37 cellular contexts compared by ENCODE assay signal in genomic region chr2:76633522-76633921, GRCh38.
"Had no signal": no experiment of that assay in that cellular context is flagged by ENCODE, and none has a peak within 500 bp of the region (broad histone marks: within the 10 kb centered on the region; RNA-seq: fewer than 3 reads in every experiment).

No MANE protein-coding gene starts in this region.

- ATAC-seq: activated naive CD4-positive, alpha-beta T cell treated with anti-CD3 and anti-CD28 coated beads, Interleukin-2, amount 50 U/mL, for 72 hours; activated naive CD8-positive, alpha-beta T cell treated with anti-CD3 and anti-CD28 coated beads, Interleukin-2, amount 50 U/mL, for 24 hours; activated T-cell treated with anti-CD3 and anti-CD28 coated beads, Interleukin-2, amount 50 U/mL, for 4 hours; activated T-cell treated with anti-CD3 and anti-CD28 coated beads, Interleukin-2, amount 50 U/mL, for 72 hours; activated T-helper 17 cell treated with anti-CD3 and anti-CD28 coated beads, Interleukin-2, amount 50 U/mL, for 72 hours; body of pancreas had no signal

- DNase-seq: activated effector memory CD4-positive, alpha-beta T cell treated with anti-CD3 and anti-CD28 coated beads, Interleukin-2, amount 50 U/mL, for 16 hours; activated effector memory CD4-positive, alpha-beta T cell treated with Interleukin-2 at 50 U/mL for 16 hours; activated gamma-delta T cell; activated gamma-delta T cell treated with Interleukin-2 at 50 U/mL for 16 hours; activated naive CD4-positive, alpha-beta T cell; activated naive CD4-positive, alpha-beta T cell treated with anti-CD3 and anti-CD28 coated beads for 36 hours; activated naive CD4-positive, alpha-beta T cell treated with anti-CD3 and anti-CD28 coated beads, Interleukin-2, amount 10 ng/mL, durations not matched to agents 7 days and 5 days; activated naive CD4-positive, alpha-beta T cell treated with anti-CD3 and anti-CD28 coated beads, Interleukin-2, amount 50 U/mL, for 16 hours; activated naive CD4-positive, alpha-beta T cell treated with Interleukin-2 at 50 U/mL for 16 hours; activated naive CD8-positive, alpha-beta T cell treated with anti-CD3 and anti-CD28 coated beads for 36 hours; activated naive CD8-positive, alpha-beta T cell treated with anti-CD3 and anti-CD28 coated beads, Interleukin-2, amount 10 ng/mL, durations not matched to agents 7 days and 5 days; activated naive CD8-positive, alpha-beta T cell treated with anti-CD3 and anti-CD28 coated beads, Interleukin-2, amount 50 U/mL, for 24 hours; activated T-cell treated with anti-CD3 and anti-CD28 coated beads, Interleukin-2, amount 50 U/mL, for 24 hours; activated T-cell treated with anti-CD3 and anti-CD28 coated beads, Interleukin-2, amount 50 U/mL, for 4 hours; activated T-cell treated with anti-CD3 and anti-CD28 coated beads, Interleukin-2, amount 50 U/mL, for 48 hours; activated T-cell treated with anti-CD3 and anti-CD28 coated beads, Interleukin-2, amount 50 U/mL, for 72 hours; adrenal gland; amniotic stem cell; amygdala; anterior cingulate cortex; aorta; body of pancreas; brain microvascular endothelial cell; caudate nucleus; central memory CD4-positive, alpha-beta T cell; cerebellar nuclear complex had no signal

- H3K9me3 ChIP-seq: adrenal gland, ascending aorta, body of pancreas, breast epithelium had no signal

- H3K4me1 Mint-ChIP-seq: activated naive CD4-positive, alpha-beta T cell treated with anti-CD3 and anti-CD28 coated beads, Interleukin-2, amount 10 ng/mL, durations not matched to agents 7 days and 5 days; activated naive CD4-positive, alpha-beta T cell treated with anti-CD3 and anti-CD28 coated beads, Interleukin-2, amount 50 U/mL, for 24 hours; activated naive CD8-positive, alpha-beta T cell treated with anti-CD3 and anti-CD28 coated beads for 36 hours; activated naive CD8-positive, alpha-beta T cell treated with anti-CD3 and anti-CD28 coated beads, Interleukin-2, amount 10 ng/mL, durations not matched to agents 7 days and 5 days; activated naive CD8-positive, alpha-beta T cell treated with anti-CD3 and anti-CD28 coated beads, Interleukin-2, amount 50 U/mL, for 24 hours; activated T-helper 17 cell treated with anti-CD3 and anti-CD28 coated beads, Interleukin-2, amount 50 U/mL, for 72 hours; brain; central memory CD8-positive, alpha-beta T cell had no signal

- H3K36me3 ChIP-seq: adrenal gland, ascending aorta, brain microvascular endothelial cell, breast epithelium, cardiac muscle cell had no signal

- H3K4me1 ChIP-seq: adrenal gland, ascending aorta, body of pancreas, breast epithelium had no signal

- H3K27me3 ChIP-seq: adrenal gland, ascending aorta, body of pancreas, brain microvascular endothelial cell, breast epithelium, cardiac muscle cell had no signal

- H3K27ac ChIP-seq: adrenal gland, ascending aorta, body of pancreas, brain microvascular endothelial cell, breast epithelium, cardiac muscle cell had no signal

- H3K27ac Mint-ChIP-seq: activated naive CD4-positive, alpha-beta T cell treated with anti-CD3 and anti-CD28 coated beads for 36 hours; activated naive CD4-positive, alpha-beta T cell treated with anti-CD3 and anti-CD28 coated beads, Interleukin-2, amount 10 ng/mL, durations not matched to agents 7 days and 5 days; activated naive CD4-positive, alpha-beta T cell treated with anti-CD3 and anti-CD28 coated beads, Interleukin-2, amount 50 U/mL, for 24 hours; activated naive CD4-positive, alpha-beta T cell treated with anti-CD3 and anti-CD28 coated beads, Interleukin-2, amount 50 U/mL, for 72 hours; activated naive CD8-positive, alpha-beta T cell; activated naive CD8-positive, alpha-beta T cell treated with anti-CD3 and anti-CD28 coated beads for 36 hours; activated naive CD8-positive, alpha-beta T cell treated with anti-CD3 and anti-CD28 coated beads, Interleukin-2, amount 10 ng/mL, durations not matched to agents 7 days and 5 days; activated naive CD8-positive, alpha-beta T cell treated with anti-CD3 and anti-CD28 coated beads, Interleukin-2, amount 50 U/mL, for 24 hours; activated T-cell treated with anti-CD3 and anti-CD28 coated beads, Interleukin-2, amount 50 U/mL, for 24 hours; activated T-cell treated with anti-CD3 and anti-CD28 coated beads, Interleukin-2, amount 50 U/mL, for 72 hours; activated T-helper 1 cell treated with anti-CD3 and anti-CD28 coated beads, Interleukin-12 subunit alpha, Interleukin-12 subunit beta, Interleukin-2, Interleukin-4 antibody, amounts not matched to agents 30 ng/mL and 10 ng/mL and 1 ng/mL, durations not matched to agents 14 hours and 24 hours and 36 hours; activated T-helper 17 cell treated with anti-CD3 and anti-CD28 coated beads, Interleukin-2, amount 50 U/mL, for 72 hours; activated T-helper 2 cell treated with anti-CD3 and anti-CD28 coated beads, Interferon-gamma antibody, Interleukin-2, Interleukin-4, amounts not matched to agents 10 μg/mL and 5 μg/mL and 100 μg/mL, durations not matched to agents 14 hours and 24 hours and 36 hours had no signal

- H3K27me3 Mint-ChIP-seq: activated naive CD4-positive, alpha-beta T cell treated with anti-CD3 and anti-CD28 coated beads, Interleukin-2, amount 10 ng/mL, durations not matched to agents 7 days and 5 days; activated naive CD4-positive, alpha-beta T cell treated with anti-CD3 and anti-CD28 coated beads, Interleukin-2, amount 50 U/mL, for 24 hours; activated naive CD8-positive, alpha-beta T cell; activated naive CD8-positive, alpha-beta T cell treated with anti-CD3 and anti-CD28 coated beads for 36 hours; activated naive CD8-positive, alpha-beta T cell treated with anti-CD3 and anti-CD28 coated beads, Interleukin-2, amount 10 ng/mL, durations not matched to agents 7 days and 5 days; activated naive CD8-positive, alpha-beta T cell treated with anti-CD3 and anti-CD28 coated beads, Interleukin-2, amount 50 U/mL, for 24 hours; activated T-cell treated with anti-CD3 and anti-CD28 coated beads, Interleukin-2, amount 50 U/mL, for 24 hours; activated T-helper 17 cell treated with anti-CD3 and anti-CD28 coated beads, Interleukin-2, amount 50 U/mL, for 72 hours; brain; central memory CD8-positive, alpha-beta T cell had no signal

- H3K4me3 ChIP-seq: adrenal gland, ascending aorta, body of pancreas, breast epithelium, cardiac muscle cell had no signal

- H3K4me3 Mint-ChIP-seq: activated naive CD4-positive, alpha-beta T cell treated with anti-CD3 and anti-CD28 coated beads for 36 hours; activated naive CD4-positive, alpha-beta T cell treated with anti-CD3 and anti-CD28 coated beads, Interleukin-2, amount 10 ng/mL, durations not matched to agents 7 days and 5 days; activated naive CD4-positive, alpha-beta T cell treated with anti-CD3 and anti-CD28 coated beads, Interleukin-2, amount 50 U/mL, for 24 hours; activated naive CD8-positive, alpha-beta T cell; activated naive CD8-positive, alpha-beta T cell treated with anti-CD3 and anti-CD28 coated beads for 36 hours; activated naive CD8-positive, alpha-beta T cell treated with anti-CD3 and anti-CD28 coated beads, Interleukin-2, amount 10 ng/mL, durations not matched to agents 7 days and 5 days; activated naive CD8-positive, alpha-beta T cell treated with anti-CD3 and anti-CD28 coated beads, Interleukin-2, amount 50 U/mL, for 24 hours; activated T-cell treated with anti-CD3 and anti-CD28 coated beads, Interleukin-2, amount 50 U/mL, for 24 hours; activated T-cell treated with anti-CD3 and anti-CD28 coated beads, Interleukin-2, amount 50 U/mL, for 4 hours; activated T-cell treated with anti-CD3 and anti-CD28 coated beads, Interleukin-2, amount 50 U/mL, for 72 hours; activated T-helper 1 cell treated with anti-CD3 and anti-CD28 coated beads, Interleukin-12 subunit alpha, Interleukin-12 subunit beta, Interleukin-2, Interleukin-4 antibody, amounts not matched to agents 30 ng/mL and 10 ng/mL and 1 ng/mL, durations not matched to agents 14 hours and 24 hours and 36 hours; activated T-helper 17 cell treated with anti-CD3 and anti-CD28 coated beads, Interleukin-2, amount 50 U/mL, for 72 hours; brain; central memory CD8-positive, alpha-beta T cell had no signal

- H3K9me3 Mint-ChIP-seq: activated naive CD4-positive, alpha-beta T cell treated with anti-CD3 and anti-CD28 coated beads, Interleukin-2, amount 10 ng/mL, durations not matched to agents 7 days and 5 days; activated naive CD4-positive, alpha-beta T cell treated with anti-CD3 and anti-CD28 coated beads, Interleukin-2, amount 50 U/mL, for 24 hours; activated naive CD8-positive, alpha-beta T cell treated with anti-CD3 and anti-CD28 coated beads for 36 hours; activated naive CD8-positive, alpha-beta T cell treated with anti-CD3 and anti-CD28 coated beads, Interleukin-2, amount 10 ng/mL, durations not matched to agents 7 days and 5 days; activated naive CD8-positive, alpha-beta T cell treated with anti-CD3 and anti-CD28 coated beads, Interleukin-2, amount 50 U/mL, for 24 hours had no signal

- H3K36me3 Mint-ChIP-seq: activated naive CD4-positive, alpha-beta T cell treated with anti-CD3 and anti-CD28 coated beads, Interleukin-2, amount 10 ng/mL, durations not matched to agents 7 days and 5 days; activated naive CD4-positive, alpha-beta T cell treated with anti-CD3 and anti-CD28 coated beads, Interleukin-2, amount 50 U/mL, for 24 hours; activated naive CD4-positive, alpha-beta T cell treated with anti-CD3 and anti-CD28 coated beads, Interleukin-2, amount 50 U/mL, for 72 hours; activated naive CD8-positive, alpha-beta T cell; activated naive CD8-positive, alpha-beta T cell treated with anti-CD3 and anti-CD28 coated beads for 36 hours; activated naive CD8-positive, alpha-beta T cell treated with anti-CD3 and anti-CD28 coated beads, Interleukin-2, amount 10 ng/mL, durations not matched to agents 7 days and 5 days; brain had no signal
